8 cellular contexts compared by ENCODE assay signal in the genomic region with DNA sequence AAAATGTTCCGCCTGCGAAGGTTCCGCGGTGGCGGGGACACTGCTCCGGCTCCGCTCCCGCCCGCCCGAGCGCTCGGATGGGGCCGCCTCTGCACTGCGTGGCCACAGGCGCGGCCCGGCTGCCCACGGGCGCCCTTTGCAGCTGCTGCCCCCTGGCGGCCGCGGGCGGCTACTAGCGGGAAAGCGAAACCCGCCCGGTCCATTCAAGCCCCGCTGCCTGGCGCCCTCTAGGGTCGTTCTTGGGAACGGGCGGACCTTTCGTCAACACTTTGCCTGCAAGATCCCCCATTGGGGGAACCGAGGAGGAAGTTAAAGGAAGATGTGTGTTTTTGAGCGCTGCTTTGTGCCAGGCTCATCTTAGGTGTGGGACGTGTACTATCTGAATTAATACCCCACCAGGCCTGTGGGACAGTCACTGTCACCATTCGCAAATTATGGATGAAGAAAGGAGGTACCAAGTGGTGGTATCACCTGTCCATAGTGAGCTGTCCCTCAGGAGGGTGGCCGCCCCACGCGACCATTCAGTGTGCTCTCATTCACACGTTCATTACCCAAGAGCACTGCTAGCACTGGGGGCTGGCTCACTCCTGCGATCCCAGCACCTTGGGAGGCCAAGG. TPM values are rescaled to one million over a fixed set of nuclear protein-coding genes. Genes with fewer than 3 reads are reported as not detected.
DNase-seq lines count a peak whose midpoint lies in the region; ATAC-seq and TF ChIP-seq lines count a peak whose summit lies in the region.

No MANE protein-coding gene starts in this region.

- H3K27me3 Mint-ChIP-seq in activated T-cell treated with anti-CD3 and anti-CD28 coated beads, Interleukin-2, amount 50 U/mL, for 72 hours (ENCODE audit: low read depth) = peaks cover 17% of the 10 kb centered on the region

- TF ChIP-seq RAD21 in neural cell (conservative IDR thresholded peaks at IDR 0.05) = peak; percentile 59

- H3K4me2 ChIP-seq in Loucy (ENCODE audit: low read depth, low read length, poor library complexity, severe bottlenecking) (no peak overlapping the region), neural cell (ENCODE audit: low read length) (no peak overlapping the region)

- TF ChIP-seq CTCF in Loucy (conservative IDR thresholded peaks at IDR 0.05; ENCODE audit: low read length) = peak; percentile 99
- peak; percentile 70 for TF ChIP-seq CTCF in neural cell (IDR thresholded peaks at IDR 0.05; ENCODE audit: poor library complexity, severe bottlenecking)
- TF ChIP-seq CTCF in stomach (IDR thresholded peaks at IDR 0.05) = peak in 5 of 7 experiments; percentile 99 to 100 (median 100)

- 2 to 6% (median 5%) methylated on average over 38 to 42 of the region's 42 CpGs for WGBS in stomach, 5 donors

- peak; percentile 81 for DNase-seq in COLO829 (ENCODE audit: low spot score)
- peak; percentile 88 for DNase-seq in RPMI8226
- peak; percentile 92 to 97 for DNase-seq in activated T-cell treated with anti-CD3 and anti-CD28 coated beads, Interleukin-2, amount 50 U/mL, for 72 hours
- peak; percentile 64 for DNase-seq in fibroblast of gingiva (ENCODE audit: low read depth)
- peak; percentile 96 for DNase-seq in stomach

- TF ChIP-seq POLR2A in stomach (IDR thresholded peaks at IDR 0.05) = no peak

- H3K9me3 ChIP-seq in Loucy (ENCODE audit: insufficient read depth, low read depth, low read length) (no peaks in the 10 kb centered on the region), neural cell (ENCODE audit: low read length) (no peaks in the 10 kb centered on the region), stomach (no peaks in the 10 kb centered on the region)

- TF ChIP-seq EP300 in neural cell (conservative IDR thresholded peaks at IDR 0.05; ENCODE audit: poor library complexity, severe bottlenecking) (no peak), stomach (IDR thresholded peaks at IDR 0.05) (no peak)

- H3K9ac ChIP-seq in Loucy (ENCODE audit: low read depth, low read length, poor library complexity, severe bottlenecking) (no peak overlapping the region), neural cell (ENCODE audit: low read length) (no peak overlapping the region)

- no peaks in the 10 kb centered on the region for H3K9me2 ChIP-seq in Loucy (replicated peaks; ENCODE audit: low read depth, low read length)
- H3K9me2 ChIP-seq in neural cell (ENCODE audit: insufficient read depth, low read length) = no peaks in the 10 kb centered on the region

- peaks cover 21% of the 10 kb centered on the region for H3K4me1 Mint-ChIP-seq in activated T-cell treated with anti-CD3 and anti-CD28 coated beads, Interleukin-2, amount 50 U/mL, for 72 hours (ENCODE audit: low read depth)

- H4K20me1 ChIP-seq in Loucy (ENCODE audit: insufficient read depth, low read length, poor library complexity, severe bottlenecking) = no peaks in the 10 kb centered on the region
- H4K20me1 ChIP-seq in neural cell (ENCODE audit: insufficient read depth) = no peaks in the 10 kb centered on the region

- H3K79me2 ChIP-seq in Loucy (ENCODE audit: insufficient read depth, low read length) (no peaks in the 10 kb centered on the region), neural cell (replicated peaks; ENCODE audit: insufficient read depth, low read length) (no peaks in the 10 kb centered on the region)

- H3K36me3 Mint-ChIP-seq in activated T-cell treated with anti-CD3 and anti-CD28 coated beads, Interleukin-2, amount 50 U/mL, for 72 hours (ENCODE audit: insufficient read depth in 2 of 2) = peaks cover 0 to 7% of the 10 kb centered on the region in 2 donors

- intact Hi-C loops in stomach (cut with DNase I; ENCODE audit: low total_unique reads) = loop anchor here (10.0 kb wide), 1 partner anchor 151 kb away; no protein-coding TSS in a partner anchor

- H3K36me3 ChIP-seq in Loucy (ENCODE audit: insufficient read depth, low read length) (no peaks in the 10 kb centered on the region), neural cell (ENCODE audit: insufficient read depth, low read length) (no peaks in the 10 kb centered on the region), stomach (peaks cover 0 to 11% (median 0%) of the 10 kb centered on the region in 4 donors)

- H3K9me3 Mint-ChIP-seq in activated T-cell treated with anti-CD3 and anti-CD28 coated beads, Interleukin-2, amount 50 U/mL, for 72 hours = no peaks in the 10 kb centered on the region

- H3K4me1 ChIP-seq in Loucy (ENCODE audit: insufficient read depth, low read length, poor library complexity, severe bottlenecking) = no peaks in the 10 kb centered on the region
- peaks cover 0 to 17% (median 12%) of the 10 kb centered on the region in 4 donors for H3K4me1 ChIP-seq in stomach

- H3K4me3 Mint-ChIP-seq in activated T-cell treated with anti-CD3 and anti-CD28 coated beads, Interleukin-2, amount 50 U/mL, for 72 hours = peak overlapping the region in 1 of 2 donors; percentile 17

- no peak overlapping the region for H3K4me3 ChIP-seq in Loucy (ENCODE audit: low read length, poor library complexity, severe bottlenecking)
- H3K4me3 ChIP-seq in neural cell (ENCODE audit: low read length) = no peak overlapping the region
- no peak overlapping the region for H3K4me3 ChIP-seq in stomach

- H3F3A ChIP-seq in Loucy (ENCODE audit: low read depth) (no peaks in the 10 kb centered on the region), neural cell (ENCODE audit: insufficient read depth, low read length, poor library complexity, severe bottlenecking) (no peaks in the 10 kb centered on the region)

- H3K27me3 ChIP-seq in Loucy (ENCODE audit: insufficient read depth, low read length, poor library complexity, severe bottlenecking) (no peaks in the 10 kb centered on the region), neural cell (ENCODE audit: insufficient read depth, low read depth, low read length) (no peaks in the 10 kb centered on the region), stomach (peaks cover 0 to 5% (median 0%) of the 10 kb centered on the region in 3 donors)

- H3K27ac ChIP-seq in neural cell (ENCODE audit: low read length) (no peak overlapping the region), stomach (no peak overlapping the region)

- peak overlapping the region; percentile 8 for H3K27ac Mint-ChIP-seq in activated T-cell treated with anti-CD3 and anti-CD28 coated beads, Interleukin-2, amount 50 U/mL, for 72 hours

- ATAC-seq in GM21619 (IDR thresholded peaks at IDR 0.05; ENCODE audit: unreplicated experiment) = peak; percentile 59
- ATAC-seq in activated T-cell treated with anti-CD3 and anti-CD28 coated beads, Interleukin-2, amount 50 U/mL, for 72 hours (replicated peaks in 1 of 2) = peak; percentile 88

- H2AFZ ChIP-seq in Loucy (ENCODE audit: low read length) = peak overlapping the region; percentile 57
- H2AFZ ChIP-seq in neural cell (ENCODE audit: low read depth, low read length) = no peak overlapping the region

TF ChIP-seq in neural cell, 6 proteins besides CTCF, POLR2A, EP300 and RAD21:
- peak; percentile 57 for TF ChIP-seq SMC3 (conservative IDR thresholded peaks at IDR 0.05; ENCODE audit: poor library complexity)
- no peak for TF ChIP-seq EZH2 (IDR thresholded peaks at IDR 0.05; ENCODE audit: borderline replicate concordance, insufficient read depth, low read length, poor library complexity, severe bottlenecking)

RNA-seq across cellular contexts. Expression of gene GPR132, which starts 19.4 kb away (rescaled TPM):
- total RNA-seq in activated T-cell treated with anti-CD3 and anti-CD28 coated beads, Interleukin-2, amount 50 U/mL, for 72 hours = 10 to 100 TPM; 38.2 to 49.6 TPM
- polyA plus RNA-seq in neural cell (not detected in 2 replicates), stomach (under 1 TPM; 0.38 to 0.81 (median 0.76) TPM)
- polyA minus RNA-seq in neural cell = not detected in 2 replicates
- total RNA-seq in stomach = 10 to 100 TPM in 1 of 5 donors, 1 to 10 TPM in 3, under 1 TPM in 1; under 0.01 to 11.1 (median 1.7) TPM

RNA-seq across cellular contexts. Expression of gene CDCA4, which starts 24.9 kb away (rescaled TPM):
- total RNA-seq in activated T-cell treated with anti-CD3 and anti-CD28 coated beads, Interleukin-2, amount 50 U/mL, for 72 hours = 10 to 100 TPM; 56.8 to 57.5 TPM
- polyA plus RNA-seq in neural cell (5.4 and 9.1 TPM in 2 replicates), stomach (1 to 10 TPM; 4.7 to 9.4 (median 8.0) TPM)
- polyA minus RNA-seq in neural cell = 13.6 and 15.7 TPM in 2 replicates
- total RNA-seq in stomach = 10 to 100 TPM in 2 of 5 donors, 1 to 10 TPM in 3; 2.9 to 12.3 (median 4.5) TPM

Comparison
In these comparisons a context has a peak if more than half of its experiments do, and no peak if none do; other contexts are left out.
1. RNA of gene CDCA4, which starts 24.9 kb away (total RNA-seq): 56.8 to 57.5 TPM in activated T-cell treated with anti-CD3 and anti-CD28 coated beads, Interleukin-2, amount 50 U/mL, for 72 hours; 2.9 to 12.3 TPM in stomach; every median in the first group is over 4 times any median in the second.
2. Peak in every context shown above with its lines, with median percentiles within 50 percentile points of each other: DNase-seq and CTCF ChIP-seq.